ENCODE assay signal across 25 cellular contexts in genomic region chr2:219618733-219619122, GRCh38. TPM values are rescaled to one million over a fixed set of nuclear protein-coding genes. Genes with fewer than 3 reads are reported as not detected.
"Had no signal": no experiment of that assay in that cellular context is flagged by ENCODE, and none has a peak within 500 bp of the region (broad histone marks: within the 10 kb centered on the region; RNA-seq: fewer than 3 reads in every experiment).

No MANE protein-coding gene starts in this region.

- H3K27ac ChIP-seq: epithelial cell of prostate, esophagus muscularis mucosa, gastrocnemius medialis, lower lobe of right lung, pancreas, psoas muscle, sigmoid colon, skin epidermis, stomach, thoracic aorta, transverse colon had no signal

- H3K9me3 ChIP-seq: esophagus muscularis mucosa, gastrocnemius medialis, lower lobe of right lung, pancreas, psoas muscle, sigmoid colon, stomach, thoracic aorta, transverse colon had no signal

- H3K4me3 Mint-ChIP-seq: dendritic cell treated with granulocyte-macrophage colony-stimulating factor and Interleukin-4, amounts not matched to agents 40 ng/mL and 50 ng/mL, for 4 days; effector memory CD8-positive, alpha-beta T cell; natural killer cell treated with Interleukin-12 subunit alpha and Interleukin-12 subunit beta and Interleukin-15 and Interleukin-18, amount 100 ng/mL, for 72 hours had no signal

- H3K27me3 ChIP-seq: esophagus muscularis mucosa, gastrocnemius medialis, pancreas, sigmoid colon, stomach, transverse colon had no signal

- H3K36me3 Mint-ChIP-seq: natural killer cell treated with Interleukin-12 subunit alpha and Interleukin-12 subunit beta and Interleukin-15 and Interleukin-18, amount 100 ng/mL, for 72 hours had no signal

- H3K9me3 Mint-ChIP-seq: dendritic cell treated with granulocyte-macrophage colony-stimulating factor and Interleukin-4, amounts not matched to agents 40 ng/mL and 50 ng/mL, for 4 days; effector memory CD8-positive, alpha-beta T cell; natural killer cell treated with Interleukin-12 subunit alpha and Interleukin-12 subunit beta and Interleukin-15 and Interleukin-18, amount 100 ng/mL, for 72 hours had no signal

- FAIRE-seq: colon, pancreas had no signal

- DNase-seq: cerebellar nuclear complex; effector memory CD8-positive, alpha-beta T cell; gastrocnemius medialis; lower lobe of right lung; mesenchymal stem cell; midbrain; occipital lobe; pancreas; psoas muscle; retina; sigmoid colon; stimulated activated CD4-positive, alpha-beta T cell treated with anti-CD3 and anti-CD28 coated beads, Interleukin-2, amount 100 ng/mL, for 24 hours; stimulated activated CD4-positive, alpha-beta T cell treated with anti-CD3 and anti-CD28 coated beads, Interleukin-4, amount 100 ng/mL, for 4 hours; stimulated activated naive CD4-positive, alpha-beta T cell; stomach; substantia nigra; transverse colon had no signal

- H3K27ac Mint-ChIP-seq: dendritic cell treated with granulocyte-macrophage colony-stimulating factor and Interleukin-4, amounts not matched to agents 40 ng/mL and 50 ng/mL, for 4 days; effector memory CD8-positive, alpha-beta T cell; natural killer cell treated with Interleukin-12 subunit alpha and Interleukin-12 subunit beta and Interleukin-15 and Interleukin-18, amount 100 ng/mL, for 72 hours had no signal

- H3K4me3 ChIP-seq: esophagus muscularis mucosa, gastrocnemius medialis, lower lobe of right lung, pancreas, psoas muscle, sigmoid colon, skin epidermis, stomach, thoracic aorta, transverse colon had no signal

- H3K4me1 ChIP-seq: gastrocnemius medialis, lower lobe of right lung, pancreas, psoas muscle, sigmoid colon, stomach, transverse colon had no signal

- ATAC-seq: effector memory CD8-positive, alpha-beta T cell; gastrocnemius medialis; lower lobe of right lung; natural killer cell treated with Interleukin-12 subunit alpha and Interleukin-12 subunit beta and Interleukin-15 and Interleukin-18, amount 100 ng/mL, for 72 hours had no signal

RNA-seq across cellular contexts. Expression of gene SLC4A3, which starts 8.7 kb away (rescaled TPM):
- total RNA-seq: natural killer cell treated with Interleukin-12 subunit alpha and Interleukin-12 subunit beta and Interleukin-15 and Interleukin-18, amount 100 ng/mL, for 72 hours had no signal

RNA-seq across cellular contexts. Expression of gene INHA, which starts 46.6 kb away (rescaled TPM):
- total RNA-seq: kidney epithelial cell; lower lobe of right lung; natural killer cell treated with Interleukin-12 subunit alpha and Interleukin-12 subunit beta and Interleukin-15 and Interleukin-18, amount 100 ng/mL, for 72 hours; occipital lobe; transverse colon had no signal
